26 cellular contexts compared by ENCODE assay signal in the genomic region with DNA sequence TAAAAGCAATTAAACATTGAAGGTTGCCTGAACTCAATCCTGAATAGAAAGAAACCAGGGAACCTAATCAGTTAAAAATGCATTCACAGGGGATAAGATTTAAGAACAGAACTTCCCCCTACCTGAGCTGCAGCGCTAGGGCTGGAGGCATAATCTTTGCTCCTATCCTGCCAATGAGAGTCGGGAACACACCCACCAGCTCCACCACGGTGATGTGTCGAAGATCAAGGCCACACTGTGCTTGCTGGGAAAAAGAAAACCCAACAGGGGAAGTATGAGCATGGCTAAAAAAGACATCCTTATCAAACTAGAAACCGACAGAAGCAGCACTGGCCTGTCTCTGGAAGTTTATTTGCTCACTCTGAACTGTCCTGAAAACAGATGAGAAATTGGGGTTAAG.
"Had no signal": no experiment of that assay in that cellular context is flagged by ENCODE, and none has a peak within 500 bp of the region (broad histone marks: within the 10 kb centered on the region; RNA-seq: fewer than 3 reads in every experiment).

No MANE protein-coding gene starts in this region.

- H3K9me3 ChIP-seq: left lung, lower lobe of right lung, neutrophil, prostate gland, suprapubic skin, tibial nerve, vagina had no signal

- ATAC-seq: left lung; lower lobe of right lung; natural killer cell; stimulated activated effector memory CD8-positive, alpha-beta T cell treated with anti-CD3 and anti-CD28 coated beads, Interleukin-12 subunit alpha, Interleukin-12 subunit beta, amount 100 ng/mL, for 72 hours had no signal

- H3K4me1 ChIP-seq: left lung, lower lobe of right lung, neural progenitor cell, prostate gland, suprapubic skin, vagina had no signal

- DNase-seq: head of caudate nucleus; hippocampal formation; kidney glomerular epithelial cell; left cardiac atrium; left lung; lower lobe of right lung; mammary epithelial cell; mesenchymal stem cell; naive B cell; natural killer cell; nephron progenitor cell; occipital lobe; retina; stimulated activated CD4-positive, alpha-beta T cell treated with anti-CD3 and anti-CD28 coated beads, Interleukin-12 subunit alpha, Interleukin-12 subunit beta, amount 100 ng/mL, for 4 hours; stimulated activated CD4-positive, alpha-beta T cell treated with anti-CD3 and anti-CD28 coated beads, Interleukin-15, amount 100 ng/mL, for 24 hours; stimulated activated CD4-positive, alpha-beta T cell treated with anti-CD3 and anti-CD28 coated beads, Interleukin-2, amount 100 ng/mL, for 24 hours; stimulated activated CD4-positive, alpha-beta T cell treated with anti-CD3 and anti-CD28 coated beads, Interleukin-4, amount 100 ng/mL, for 1 hour; stimulated activated naive CD4-positive, alpha-beta T cell had no signal

- FAIRE-seq: keratinocyte had no signal

- H3K36me3 ChIP-seq: left lung, lower lobe of right lung, neural progenitor cell, neutrophil, prostate gland, suprapubic skin, vagina had no signal

- H3K27ac ChIP-seq: left lung, lower lobe of right lung, neural progenitor cell, neutrophil, prostate gland, suprapubic skin, tibial nerve, vagina had no signal

- H3K27me3 ChIP-seq: left lung, neural progenitor cell, neutrophil, suprapubic skin, vagina had no signal

- H3K4me2 ChIP-seq: neural progenitor cell had no signal

- H3K9ac ChIP-seq: neural progenitor cell had no signal

- H2AFZ ChIP-seq: neural progenitor cell had no signal

- H3K4me3 ChIP-seq: left lung, lower lobe of right lung, neural progenitor cell, prostate gland, suprapubic skin, tibial nerve, vagina had no signal
